In the genomic region with DNA sequence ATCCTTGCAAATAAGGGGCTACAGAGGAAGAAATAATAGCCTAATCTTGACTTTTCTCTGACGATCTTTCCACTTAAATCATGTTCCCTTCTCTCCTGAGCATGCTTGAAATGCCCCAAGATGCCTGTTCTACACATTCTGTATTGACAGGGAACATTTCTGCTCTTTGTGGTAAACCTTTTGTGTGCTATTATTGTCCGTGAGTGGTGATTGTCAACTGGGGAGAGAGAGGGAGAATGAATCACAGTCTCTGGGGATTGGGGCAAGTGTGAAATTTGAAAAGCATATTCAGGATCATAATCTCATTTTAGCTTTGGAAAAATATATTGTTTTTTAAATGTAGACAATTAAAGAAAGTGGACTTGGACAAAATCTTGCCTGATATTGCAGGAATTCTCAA, we compare ENCODE assay signal across 29 cellular contexts. TPM values are rescaled to one million over a fixed set of nuclear protein-coding genes. Genes with fewer than 3 reads are reported as not detected.
DNase-seq lines count a peak whose midpoint lies in the region; ATAC-seq and TF ChIP-seq lines count a peak whose summit lies in the region.
"Had no signal": no experiment of that assay in that cellular context is flagged by ENCODE, and none has a peak within 500 bp of the region (broad histone marks: within the 10 kb centered on the region; RNA-seq: fewer than 3 reads in every experiment).

No MANE protein-coding gene starts in this region.

- intact Hi-C loops in heart right ventricle (cut with DNase I) (no loop called here), right cardiac atrium (cut with DNase I) (no loop called here), prostate gland (cut with DNase I) (no loop called here)

- no peak for TF ChIP-seq POLR2A in prostate gland (IDR thresholded peaks at IDR 0.05)

- no peaks in the 10 kb centered on the region for H3K9me3 Mint-ChIP-seq in WTC11
- peaks cover 7% of the 10 kb centered on the region for H3K9me3 Mint-ChIP-seq in glutamatergic neuron (ENCODE audit: unreplicated experiment)
- H3K9me3 Mint-ChIP-seq: activated naive CD8-positive, alpha-beta T cell treated with anti-CD3 and anti-CD28 coated beads for 36 hours; CD8-positive, alpha-beta T cell; dendritic cell treated with granulocyte-macrophage colony-stimulating factor and Interleukin-4, amounts not matched to agents 40 ng/mL and 50 ng/mL, for 4 days; natural killer cell; stimulated activated naive B cell treated with anti-CD40 and anti-IgM and Interleukin-4, amounts not matched to agents 10 μg/mL and 1 μg/mL and 100 μg/mL, for 72 hours had no signal

- ATAC-seq in heart right ventricle (no peak), right cardiac atrium (no peak), WTC11 (no peak), GM18861 (IDR thresholded peaks at IDR 0.05; ENCODE audit: unreplicated experiment) (no peak), GM21786 (IDR thresholded peaks at IDR 0.05; ENCODE audit: unreplicated experiment) (no peak)
- ATAC-seq: activated CD4-positive, alpha-beta T cell treated with anti-CD3 and anti-CD28 coated beads for 36 hours; CD8-positive, alpha-beta T cell; natural killer cell; stimulated activated naive B cell treated with anti-CD40 and anti-IgM and Interleukin-4, amounts not matched to agents 10 μg/mL and 1 μg/mL and 100 μg/mL, for 72 hours had no signal

- DNase-seq in heart right ventricle (no peak), right cardiac atrium (no peak), WTC11 (ENCODE audit: low spot score) (no peak), glutamatergic neuron (no peak), prostate gland (ENCODE audit: low spot score) (no peak)
- no peak for DNase-seq in activated CD4-positive, CD25-positive, alpha-beta regulatory T cell (lab: John Stamatoyannopoulos, UW)
- DNase-seq: activated CD4-positive, alpha-beta T cell treated with anti-CD3 and anti-CD28 coated beads for 36 hours; activated effector memory CD4-positive, alpha-beta T cell treated with anti-CD3 and anti-CD28 coated beads, Interleukin-2, amount 50 U/mL, for 16 hours; activated naive CD8-positive, alpha-beta T cell treated with anti-CD3 and anti-CD28 coated beads for 36 hours; activated T-cell treated with anti-CD3 and anti-CD28 coated beads for 4 hours; AML-193; CD8-positive, alpha-beta T cell; central memory CD4-positive, alpha-beta T cell; left ventricle myocardium superior; midbrain; natural killer cell; NCI-H1105; NCI-H2029; SK-N-SH; stimulated activated CD4-positive, alpha-beta T cell treated with anti-CD3 and anti-CD28 coated beads, Interleukin-12 subunit alpha, Interleukin-12 subunit beta, amount 100 ng/mL, for 4 hours; stimulated activated naive B cell treated with anti-CD40 and anti-IgM and Interleukin-4, amounts not matched to agents 10 μg/mL and 1 μg/mL and 100 μg/mL, for 72 hours; T-helper 2 cell had no signal

- H3K4me1 Mint-ChIP-seq in WTC11 (peaks cover 41% of the 10 kb centered on the region), glutamatergic neuron (ENCODE audit: low read depth, unreplicated experiment) (peaks cover 31% of the 10 kb centered on the region)
- H3K4me1 Mint-ChIP-seq: activated CD4-positive, alpha-beta T cell treated with anti-CD3 and anti-CD28 coated beads for 36 hours; activated naive CD8-positive, alpha-beta T cell treated with anti-CD3 and anti-CD28 coated beads for 36 hours had no signal

- CTCF ChIA-PET in WTC11 (lab: Charles Lee), result interaction anchor here (0.6 to 2.1 kb wide), 2 partner anchors 15 to 16 kb away, joined by 3 to 13 read pairs; no protein-coding TSS in a partner anchor

- peak overlapping the region; percentile 61 for H3K27ac Mint-ChIP-seq in WTC11
- peak overlapping the region; percentile 9 for H3K27ac Mint-ChIP-seq in glutamatergic neuron (ENCODE audit: unreplicated experiment)
- H3K27ac Mint-ChIP-seq: activated CD4-positive, alpha-beta T cell treated with anti-CD3 and anti-CD28 coated beads for 36 hours; activated naive CD8-positive, alpha-beta T cell treated with anti-CD3 and anti-CD28 coated beads for 36 hours; CD8-positive, alpha-beta T cell; dendritic cell treated with granulocyte-macrophage colony-stimulating factor and Interleukin-4, amounts not matched to agents 40 ng/mL and 50 ng/mL, for 4 days; natural killer cell; stimulated activated naive B cell treated with anti-CD40 and anti-IgM and Interleukin-4, amounts not matched to agents 10 μg/mL and 1 μg/mL and 100 μg/mL, for 72 hours had no signal

- H3K4me3 Mint-ChIP-seq in WTC11, result no peak overlapping the region
- peak overlapping the region; percentile 4 for H3K4me3 Mint-ChIP-seq in glutamatergic neuron (ENCODE audit: unreplicated experiment)
- H3K4me3 Mint-ChIP-seq: activated CD4-positive, alpha-beta T cell treated with anti-CD3 and anti-CD28 coated beads for 36 hours; activated naive CD8-positive, alpha-beta T cell treated with anti-CD3 and anti-CD28 coated beads for 36 hours; CD8-positive, alpha-beta T cell; dendritic cell treated with granulocyte-macrophage colony-stimulating factor and Interleukin-4, amounts not matched to agents 40 ng/mL and 50 ng/mL, for 4 days; natural killer cell; stimulated activated naive B cell treated with anti-CD40 and anti-IgM and Interleukin-4, amounts not matched to agents 10 μg/mL and 1 μg/mL and 100 μg/mL, for 72 hours had no signal

- H3K4me1 ChIP-seq in heart right ventricle (peaks cover 12 to 90% (median 75%) of the 10 kb centered on the region in 9 donors), right cardiac atrium (ENCODE audit: control insufficient read depth, insufficient read depth, low read length) (peaks cover 16% of the 10 kb centered on the region), prostate gland (replicated peaks) (no peaks in the 10 kb centered on the region)

- H3K4me3 ChIP-seq in heart right ventricle (no peak overlapping the region), right cardiac atrium (ENCODE audit: low read length) (no peak overlapping the region), prostate gland (no peak overlapping the region)
- H3K4me3 ChIP-seq: ascending aorta had no signal

- no peaks in the 10 kb centered on the region for H3K36me3 ChIP-seq in heart right ventricle
- H3K36me3 ChIP-seq in prostate gland, result no peaks in the 10 kb centered on the region
- H3K36me3 ChIP-seq: ascending aorta had no signal

- whole genome bisulfite sequencing in heart right ventricle, 2 donors, result 25 to 39% methylated on average over 2 of the region's 2 CpGs
- WGBS in right cardiac atrium, result 32% methylated on average over 2 of the region's 2 CpGs
- WGBS in prostate gland, result 86% methylated on average over 2 of the region's 2 CpGs

- H3K9me3 ChIP-seq in heart right ventricle, result no peaks in the 10 kb centered on the region
- H3K9me3 ChIP-seq in right cardiac atrium (ENCODE audit: control insufficient read depth, low read length), result no peaks in the 10 kb centered on the region
- H3K9me3 ChIP-seq in prostate gland, result no peaks in the 10 kb centered on the region
- H3K9me3 ChIP-seq: ascending aorta, SK-N-SH had no signal

- POLR2A ChIA-PET in WTC11 (lab: Charles Lee), result no interaction called here

- no peaks in the 10 kb centered on the region for H3K36me3 Mint-ChIP-seq in WTC11
- no peaks in the 10 kb centered on the region for H3K36me3 Mint-ChIP-seq in glutamatergic neuron (ENCODE audit: unreplicated experiment)
- H3K36me3 Mint-ChIP-seq: activated naive CD8-positive, alpha-beta T cell treated with anti-CD3 and anti-CD28 coated beads for 36 hours; CD8-positive, alpha-beta T cell; natural killer cell; stimulated activated naive B cell treated with anti-CD40 and anti-IgM and Interleukin-4, amounts not matched to agents 10 μg/mL and 1 μg/mL and 100 μg/mL, for 72 hours had no signal

- H3K27ac ChIP-seq in heart right ventricle (peak overlapping the region in 6 of 10 donors; percentile 21 to 78 (median 55)), right cardiac atrium (ENCODE audit: low read length) (no peak overlapping the region), prostate gland (no peak overlapping the region)
- H3K27ac ChIP-seq: RWPE1 had no signal

- no peak for TF ChIP-seq CTCF in heart right ventricle (IDR thresholded peaks at IDR 0.05)
- no peak for TF ChIP-seq CTCF in WTC11 (IDR thresholded peaks at IDR 0.05)
- no peak for TF ChIP-seq CTCF in glutamatergic neuron (IDR thresholded peaks at IDR 0.05; ENCODE audit: partially characterized antibody, unreplicated experiment)
- no peak for TF ChIP-seq CTCF in prostate gland (IDR thresholded peaks at IDR 0.05)

- H3K27me3 Mint-ChIP-seq in WTC11 (ENCODE audit: low read depth), result no peaks in the 10 kb centered on the region; the same call in 1 of the 2 replicates
- peaks cover 2% of the 10 kb centered on the region for H3K27me3 Mint-ChIP-seq in glutamatergic neuron (ENCODE audit: unreplicated experiment)
- H3K27me3 Mint-ChIP-seq: activated CD4-positive, alpha-beta T cell treated with anti-CD3 and anti-CD28 coated beads for 36 hours; activated naive CD8-positive, alpha-beta T cell treated with anti-CD3 and anti-CD28 coated beads for 36 hours; dendritic cell treated with granulocyte-macrophage colony-stimulating factor and Interleukin-4, amounts not matched to agents 40 ng/mL and 50 ng/mL, for 4 days had no signal

- H3K27me3 ChIP-seq in heart right ventricle (no peaks in the 10 kb centered on the region), right cardiac atrium (ENCODE audit: control insufficient read depth, insufficient read depth) (no peaks in the 10 kb centered on the region), prostate gland (replicated peaks; ENCODE audit: insufficient read depth) (no peaks in the 10 kb centered on the region)
- H3K27me3 ChIP-seq: ascending aorta had no signal

TF ChIP-seq in WTC11, 78 proteins besides CTCF, POLR2A, EP300 and RAD21 (continues in another document):
- TF ChIP-seq JUN (CRISPR knock-in tag; IDR thresholded peaks at IDR 0.05), result no peak

RNA-seq across cellular contexts. Expression of a gene that starts 20.6 kb away (rescaled TPM):
- total RNA-seq in heart right ventricle (10 to 100 TPM; 13.6 to 34.0 (median 20.5) TPM), right cardiac atrium (10 to 100 TPM; 24.8 to 27.6 (median 25.8) TPM), WTC11 (2021) (29.1 to 35.7 TPM (median 31.2 TPM) in 3 replicates), glutamatergic neuron (ENCODE audit: unreplicated experiment) (8.0 TPM), prostate gland (10 to 100 TPM; 10.0 to 93.8 TPM)
- polyA plus RNA-seq in heart right ventricle (10 to 100 TPM; 36.5 to 56.0 TPM), right cardiac atrium (42.1 TPM)

RNA-seq across cellular contexts. Expression of a gene that starts 21.1 kb away (rescaled TPM):
- total RNA-seq in heart right ventricle (10 to 100 TPM; 34.7 to 49.1 (median 43.8) TPM), right cardiac atrium (10 to 100 TPM; 32.8 to 40.0 (median 36.8) TPM), WTC11 (2021) (135 to 153 TPM (median 141 TPM) in 3 replicates), glutamatergic neuron (ENCODE audit: unreplicated experiment) (139 TPM), prostate gland (100 to 1,000 TPM in 1 of 2 donors, 10 to 100 TPM in 1; 41.5 to 207 TPM)
- polyA plus RNA-seq in heart right ventricle (10 to 100 TPM; 44.0 to 64.9 TPM), right cardiac atrium (33.7 TPM)

RNA-seq across cellular contexts. Expression of a gene that starts 53.2 kb away (rescaled TPM):
- 100 to 1,000 TPM in 6 of 10 donors, 10 to 100 TPM in 4; 46.3 to 395 (median 133) TPM for total RNA-seq in heart right ventricle
- polyA plus RNA-seq in heart right ventricle, result 100 to 1,000 TPM; 248 to 370 TPM
- 10 to 100 TPM in 3 of 4 donors, 1 to 10 TPM in 1; 9.9 to 19.3 (median 17.8) TPM for total RNA-seq in right cardiac atrium
- polyA plus RNA-seq in right cardiac atrium, result 67.6 TPM
- total RNA-seq in WTC11 (2021), result not detected in 3 replicates
- total RNA-seq in glutamatergic neuron (ENCODE audit: unreplicated experiment), result not detected
- 10 to 100 TPM in 1 of 2 donors, not detected in 1; 13.9 TPM for total RNA-seq in prostate gland
- total RNA-seq: activated CD4-positive, alpha-beta T cell treated with anti-CD3 and anti-CD28 coated beads for 36 hours; activated naive CD8-positive, alpha-beta T cell treated with anti-CD3 and anti-CD28 coated beads for 36 hours; ascending aorta; CD8-positive, alpha-beta T cell; H1; natural killer cell; temporal lobe had no signal
- polyA plus RNA-seq: H1 had no signal

Comparison
In these comparisons a context has a peak if more than half of its experiments do, and no peak if none do; other contexts are left out.
1. H3K27ac ChIP-seq: peak in heart right ventricle (6 of 10); none in right cardiac atrium (single experiment) and prostate gland (0 of 2).